17 cellular contexts compared by ENCODE assay signal in the genomic region with DNA sequence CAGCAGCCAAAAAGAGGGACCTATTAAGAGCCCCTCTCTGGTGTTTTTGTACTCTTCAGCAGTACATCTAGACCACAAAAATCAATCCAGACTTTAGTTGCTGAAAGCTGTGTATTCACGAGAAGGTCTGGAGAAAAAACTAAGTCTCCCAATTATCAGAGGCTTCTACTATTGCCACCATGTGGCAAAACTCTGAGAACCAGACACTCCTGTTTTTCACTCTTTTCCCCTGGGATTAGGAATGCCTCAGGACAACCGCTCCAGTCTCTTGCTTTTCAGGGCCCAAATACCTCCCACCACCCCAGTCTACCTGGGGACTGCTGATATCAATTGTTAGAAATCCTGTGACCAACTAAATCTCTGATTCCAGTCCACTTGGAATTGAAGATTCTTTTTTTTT. TPM values are rescaled to one million over a fixed set of nuclear protein-coding genes. Genes with fewer than 3 reads are reported as not detected.
A peak's percentile ranks its signal among the peaks of the same experiment; 100 is the strongest.
DNase-seq lines count a peak whose midpoint lies in the region; ATAC-seq, FAIRE-seq and TF ChIP-seq lines count a peak whose summit lies in the region.
"Had no signal": no experiment of that assay in that cellular context is flagged by ENCODE, and none has a peak within 500 bp of the region (broad histone marks: within the 10 kb centered on the region; RNA-seq: fewer than 3 reads in every experiment).

No MANE protein-coding gene starts in this region.

- H3K27ac ChIP-seq in right lobe of liver = no peak overlapping the region
- H3K27ac ChIP-seq in suprapubic skin = no peak overlapping the region
- H3K27ac ChIP-seq: dorsolateral prefrontal cortex, KMS-11 had no signal

- H3K36me3 ChIP-seq in right lobe of liver = no peaks in the 10 kb centered on the region
- no peaks in the 10 kb centered on the region for H3K36me3 ChIP-seq in mucosa of descending colon (ENCODE audit: low read depth)
- no peaks in the 10 kb centered on the region for H3K36me3 ChIP-seq in suprapubic skin

- intact Hi-C loops in right lobe of liver (cut with DNase I) = no loop called here
- intact Hi-C loops in mucosa of descending colon (cut with DNase I, micrococcal nuclease) = no loop called here

- TF ChIP-seq POLR2A in right lobe of liver (IDR thresholded peaks at IDR 0.05) (no peak), suprapubic skin (IDR thresholded peaks at IDR 0.05) (no peak)

- no peak for TF ChIP-seq EP300 in suprapubic skin (IDR thresholded peaks at IDR 0.05)

- WGBS in right lobe of liver (ENCODE audit: insufficient coverage, low coverage, low lambda C conversion rate, missing lambda C conversion rate) = 29% methylated on average over 2 of the region's 2 CpGs
- 35% methylated on average over 2 of the region's 2 CpGs for WGBS in suprapubic skin

- H3K4me1 Mint-ChIP-seq in chondrocyte (ENCODE audit: low read depth) = no peaks in the 10 kb centered on the region
- H3K4me1 Mint-ChIP-seq in effector memory CD8-positive, alpha-beta T cell (ENCODE audit: low read depth in 2 of 2) = no peaks in the 10 kb centered on the region
- H3K4me1 Mint-ChIP-seq: stimulated activated naive CD8-positive, alpha-beta T cell treated with anti-CD3 and anti-CD28 coated beads, Interleukin-15, amount 100 ng/mL, for 72 hours had no signal

- FAIRE-seq in HTR-8/SVneo (lab: Jason Lieb, UNC) = no peak
- FAIRE-seq: frontal cortex, G401.6 had no signal

- ATAC-seq in right lobe of liver (peak in 3 of 4 donors; percentile 53 to 64 (median 58)), mucosa of descending colon (no peak)
- no peak for ATAC-seq in effector memory CD8-positive, alpha-beta T cell (replicated peaks)
- ATAC-seq: activated T-cell treated with anti-CD3 and anti-CD28 coated beads, Interleukin-2, amount 50 U/mL, for 72 hours; left colon; stimulated activated naive CD8-positive, alpha-beta T cell treated with anti-CD3 and anti-CD28 coated beads, Interleukin-15, amount 100 ng/mL, for 72 hours had no signal

- no peaks in the 10 kb centered on the region for H3K36me3 Mint-ChIP-seq in chondrocyte (ENCODE audit: low read depth)
- no peaks in the 10 kb centered on the region for H3K36me3 Mint-ChIP-seq in effector memory CD8-positive, alpha-beta T cell (ENCODE audit: insufficient read depth)

- H3K9me3 Mint-ChIP-seq in chondrocyte (ENCODE audit: low read depth) = no peaks in the 10 kb centered on the region
- H3K9me3 Mint-ChIP-seq in effector memory CD8-positive, alpha-beta T cell = no peaks in the 10 kb centered on the region
- H3K9me3 Mint-ChIP-seq: activated T-cell treated with anti-CD3 and anti-CD28 coated beads, Interleukin-2, amount 50 U/mL, for 72 hours; stimulated activated naive CD8-positive, alpha-beta T cell treated with anti-CD3 and anti-CD28 coated beads, Interleukin-15, amount 100 ng/mL, for 72 hours had no signal

- H3K27me3 ChIP-seq in right lobe of liver = no peaks in the 10 kb centered on the region
- H3K27me3 ChIP-seq in suprapubic skin = no peaks in the 10 kb centered on the region

- no peak overlapping the region for H3K27ac Mint-ChIP-seq in chondrocyte (ENCODE audit: unreplicated experiment)
- no peak overlapping the region for H3K27ac Mint-ChIP-seq in effector memory CD8-positive, alpha-beta T cell
- H3K27ac Mint-ChIP-seq: activated T-cell treated with anti-CD3 and anti-CD28 coated beads, Interleukin-2, amount 50 U/mL, for 72 hours had no signal

- TF ChIP-seq CTCF in LNCaP clone FGC (IDR thresholded peaks at IDR 0.05; ENCODE audit: control insufficient read depth, extremely low read depth, insufficient read depth) (peak; percentile 43), chondrocyte (IDR thresholded peaks at IDR 0.05) (peak; percentile 26), right lobe of liver (IDR thresholded peaks at IDR 0.05) (peak in 3 of 4 donors; percentile 19 to 30 (median 20)), mucosa of descending colon (IDR thresholded peaks at IDR 0.05) (no peak), suprapubic skin (IDR thresholded peaks at IDR 0.05) (no peak)

- DNase-seq in COR-L47 (lab: John Stamatoyannopoulos, UW) = peak; percentile 7
- DNase-seq in LNCaP clone FGC (ENCODE audit: low read depth) = no peak
- no peak for DNase-seq in chondrocyte (ENCODE audit: low spot score)
- DNase-seq in right lobe of liver = no peak
- no peak for DNase-seq in mucosa of descending colon
- no peak for DNase-seq in suprapubic skin (ENCODE audit: low spot score in 2 of 2)
- DNase-seq in effector memory CD8-positive, alpha-beta T cell = no peak
- no peak for DNase-seq in HTR-8/SVneo (ENCODE audit: insufficient read length, low spot score)
- DNase-seq: activated T-cell treated with anti-CD3 and anti-CD28 coated beads, Interleukin-2, amount 50 U/mL, for 72 hours; C1 segment of cervical spinal cord; dorsolateral prefrontal cortex; left colon; NCI-H2081; stimulated activated naive CD8-positive, alpha-beta T cell treated with anti-CD3 and anti-CD28 coated beads, Interleukin-15, amount 100 ng/mL, for 72 hours had no signal

- H3K4me3 Mint-ChIP-seq in chondrocyte (ENCODE audit: unreplicated experiment) = no peak overlapping the region
- H3K4me3 Mint-ChIP-seq in effector memory CD8-positive, alpha-beta T cell = no peak overlapping the region
- H3K4me3 Mint-ChIP-seq: activated T-cell treated with anti-CD3 and anti-CD28 coated beads, Interleukin-2, amount 50 U/mL, for 72 hours; stimulated activated naive CD8-positive, alpha-beta T cell treated with anti-CD3 and anti-CD28 coated beads, Interleukin-15, amount 100 ng/mL, for 72 hours had no signal

- no peak overlapping the region for H3K4me3 ChIP-seq in LNCaP clone FGC (ENCODE audit: low read depth, low read length)
- no peak overlapping the region for H3K4me3 ChIP-seq in right lobe of liver
- H3K4me3 ChIP-seq in mucosa of descending colon = no peak overlapping the region
- H3K4me3 ChIP-seq in suprapubic skin = no peak overlapping the region
- H3K4me3 ChIP-seq: dorsolateral prefrontal cortex had no signal

- no peaks in the 10 kb centered on the region for H3K4me1 ChIP-seq in right lobe of liver
- no peaks in the 10 kb centered on the region for H3K4me1 ChIP-seq in mucosa of descending colon (ENCODE audit: low read depth)
- H3K4me1 ChIP-seq in suprapubic skin = no peaks in the 10 kb centered on the region

- H3K9me3 ChIP-seq in right lobe of liver (no peaks in the 10 kb centered on the region), mucosa of descending colon (no peaks in the 10 kb centered on the region), suprapubic skin (no peaks in the 10 kb centered on the region)

- peaks cover 26% of the 10 kb centered on the region for H3K27me3 Mint-ChIP-seq in chondrocyte (ENCODE audit: low read depth)
- H3K27me3 Mint-ChIP-seq in effector memory CD8-positive, alpha-beta T cell = peaks cover 28 to 36% of the 10 kb centered on the region in 2 donors

RNA-seq across cellular contexts. Expression of gene OBI1, which starts 30.1 kb away (rescaled TPM):
- total RNA-seq in chondrocyte (8.3 to 9.4 TPM (median 8.8 TPM) in 3 replicates), right lobe of liver (1 to 10 TPM; 1.7 to 3.6 (median 2.8) TPM), mucosa of descending colon (1 to 10 TPM; 5.2 to 8.1 (median 5.9) TPM), suprapubic skin (10 to 100 TPM in 1 of 4 donors, 1 to 10 TPM in 3; 5.3 to 10.6 (median 6.7) TPM)

Comparison
In these comparisons a context has a peak if more than half of its experiments do, and no peak if none do; other contexts are left out.
1. CTCF ChIP-seq: peak in LNCaP clone FGC (single experiment), chondrocyte (single experiment) and right lobe of liver (3 of 4); none in mucosa of descending colon (single experiment) and suprapubic skin (0 of 2).
2. ATAC-seq: peak in right lobe of liver (3 of 4); none in mucosa of descending colon (single experiment) and effector memory CD8-positive, alpha-beta T cell (single experiment).